20 cellular contexts compared by ENCODE assay signal in the genomic region with DNA sequence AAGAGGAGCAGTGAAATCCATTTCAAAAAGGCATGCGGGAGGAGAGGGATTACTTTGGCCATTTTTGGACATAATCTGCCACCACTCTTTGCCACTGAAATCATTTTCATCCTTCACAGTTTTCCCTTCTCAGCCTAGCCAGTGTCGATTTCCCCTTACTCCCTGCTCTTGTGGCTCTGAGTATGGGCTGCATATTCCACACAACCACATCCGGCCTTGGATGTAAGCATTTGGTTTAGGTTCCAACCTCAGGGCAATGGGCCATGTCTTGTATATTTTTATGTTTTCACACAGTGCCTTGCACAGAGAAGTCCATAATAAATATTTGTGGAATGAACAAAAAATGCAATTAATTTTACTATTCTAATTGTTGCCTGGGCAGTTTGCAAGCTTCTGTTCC. TPM values are rescaled to one million over a fixed set of nuclear protein-coding genes. Genes with fewer than 3 reads are reported as not detected.
DNase-seq lines count a peak whose midpoint lies in the region; TF ChIP-seq lines count a peak whose summit lies in the region.
"Had no signal": no experiment of that assay in that cellular context is flagged by ENCODE, and none has a peak within 500 bp of the region (broad histone marks: within the 10 kb centered on the region; RNA-seq: fewer than 3 reads in every experiment).

No MANE protein-coding gene starts in this region.

- intact Hi-C loops in spleen (cut with DNase I; ENCODE audit: low total_unique reads), result no loop called here

- no peak overlapping the region for H3K27ac ChIP-seq in osteoblast (ENCODE audit: low read depth, low read length)
- H3K27ac ChIP-seq in effector memory CD4-positive, alpha-beta T cell (ENCODE audit: insufficient read depth, low read length, poor library complexity, severe bottlenecking), result no peak overlapping the region
- H3K27ac ChIP-seq in spleen, result no peak overlapping the region
- H3K27ac ChIP-seq: BLaER1, PC-9, SJSA1 had no signal

- no peaks in the 10 kb centered on the region for H4K20me1 ChIP-seq in osteoblast (ENCODE audit: insufficient read depth, low read length)
- H4K20me1 ChIP-seq: BLaER1 had no signal

- TF ChIP-seq POLR2A in spleen (IDR thresholded peaks at IDR 0.05), result no peak

- H3K9me3 ChIP-seq in osteoblast (ENCODE audit: low read depth, low read length) (no peaks in the 10 kb centered on the region), spleen (no peaks in the 10 kb centered on the region)
- no peaks in the 10 kb centered on the region for H3K9me3 ChIP-seq in effector memory CD4-positive, alpha-beta T cell (ENCODE audit: control insufficient read depth, low read length)
- H3K9me3 ChIP-seq: BLaER1, HAP-1, SJSA1 had no signal

- H3K27me3 ChIP-seq in osteoblast (ENCODE audit: insufficient read depth, low read length) (no peaks in the 10 kb centered on the region), spleen (replicated peaks in 1 of 7) (peaks cover 0 to 17% (median 0%) of the 10 kb centered on the region in 7 donors)
- peaks cover 4% of the 10 kb centered on the region for H3K27me3 ChIP-seq in effector memory CD4-positive, alpha-beta T cell (replicated peaks; ENCODE audit: control insufficient read depth, insufficient read depth, low read length, poor library complexity, severe bottlenecking)
- H3K27me3 ChIP-seq: BLaER1 had no signal

- TF ChIP-seq CTCF in fibroblast of villous mesenchyme (IDR thresholded peaks at IDR 0.05; ENCODE audit: insufficient read depth, low read depth, low read length) (no peak), osteoblast (IDR thresholded peaks at IDR 0.05; ENCODE audit: extremely low read depth, low read depth, low read length) (no peak), spleen (IDR thresholded peaks at IDR 0.05 in 8 of 11, conservative IDR thresholded peaks at IDR 0.05 in 3 of 11) (no peak)

- peak overlapping the region; percentile 62 for H2AFZ ChIP-seq in osteoblast (ENCODE audit: low read length)
- H2AFZ ChIP-seq: PC-9 had no signal

- H3K36me3 ChIP-seq in osteoblast (ENCODE audit: insufficient read depth, low read length) (no peaks in the 10 kb centered on the region), spleen (no peaks in the 10 kb centered on the region)
- no peaks in the 10 kb centered on the region for H3K36me3 ChIP-seq in effector memory CD4-positive, alpha-beta T cell (ENCODE audit: control insufficient read depth, insufficient read depth, low read length)
- H3K36me3 ChIP-seq: BLaER1, HAP-1, SJSA1 had no signal

- H3K4me3 ChIP-seq in fibroblast of villous mesenchyme (ENCODE audit: low read depth, low read length), result no peak overlapping the region
- no peak overlapping the region for H3K4me3 ChIP-seq in osteoblast (ENCODE audit: insufficient read depth, low read length)
- no peak overlapping the region for H3K4me3 ChIP-seq in effector memory CD4-positive, alpha-beta T cell (ENCODE audit: insufficient read depth, low read depth, low read length, poor library complexity, severe bottlenecking)
- H3K4me3 ChIP-seq in spleen, result no peak overlapping the region
- H3K4me3 ChIP-seq: BLaER1, HAP-1, PC-9, SJSA1 had no signal

- WGBS in spleen, 5 donors, result 79 to 89% (median 82%) methylated on average over 3 of the region's 3 CpGs

- DNase-seq in ELR (ENCODE audit: low read depth) (peak; percentile 14), RPMI7951 (ENCODE audit: low read depth) (peak; percentile 68), fibroblast of villous mesenchyme (ENCODE audit: low read depth) (peak; percentile 56), osteoblast (ENCODE audit: insufficient read length, low spot score, missing footprints) (no peak), spleen (no peak)
- DNase-seq in effector memory CD4-positive, alpha-beta T cell, result no peak
- DNase-seq in activated CD4-positive, alpha-beta T cell treated with anti-CD3 and anti-CD28 coated beads for 1 hour, result no peak
- DNase-seq: CD4-positive, alpha-beta T cell; DMS53; HFFc6; KBM-7; MM.1S; NCI-H2029 treated with DMSO at 0.1 percent for 48 hours; NCI-H526 treated with DMSO at 0.1 percent for 48 hours; PC-9; Right ventricle myocardium superior; RPMI8226 had no signal

- no peaks in the 10 kb centered on the region for H3K79me2 ChIP-seq in osteoblast (ENCODE audit: insufficient read depth, low read length)

- H3K4me1 ChIP-seq in osteoblast (ENCODE audit: insufficient read depth, low read length) (no peaks in the 10 kb centered on the region), spleen (no peaks in the 10 kb centered on the region)
- no peaks in the 10 kb centered on the region for H3K4me1 ChIP-seq in effector memory CD4-positive, alpha-beta T cell (ENCODE audit: control insufficient read depth, insufficient read depth, low read length, poor library complexity, severe bottlenecking)
- H3K4me1 ChIP-seq: BLaER1, HAP-1 had no signal

- H3K4me2 ChIP-seq in osteoblast (ENCODE audit: insufficient read depth, low read length), result no peak overlapping the region
- H3K4me2 ChIP-seq: BLaER1, PC-9 had no signal

RNA-seq across cellular contexts. Expression of a gene that starts 7.7 kb away (rescaled TPM):
- 134 and 173 TPM in 2 replicates for total RNA-seq in RPMI7951 (2014; rRNA removed; shearing (Covaris generic))
- 180 and 242 TPM in 2 replicates for total RNA-seq in fibroblast of villous mesenchyme
- total RNA-seq in osteoblast, result 658 and 835 TPM in 2 replicates
- 10 to 100 TPM; 20.9 to 55.3 (median 31.6) TPM for total RNA-seq in spleen
- 100 to 1,000 TPM in 1 of 3 donors, 10 to 100 TPM in 2; 34.1 to 105 (median 44.2) TPM for polyA plus RNA-seq in spleen

Comparison
In these comparisons a context has a peak if more than half of its experiments do, and no peak if none do; other contexts are left out.
1. DNase-seq: peak in ELR (single experiment), RPMI7951 (single experiment) and fibroblast of villous mesenchyme (single experiment); none in osteoblast (single experiment), effector memory CD4-positive, alpha-beta T cell (0 of 3), activated CD4-positive, alpha-beta T cell treated with anti-CD3 and anti-CD28 coated beads for 1 hour (single experiment) and spleen (single experiment).